8 cellular contexts compared by ENCODE assay signal in the genomic region with DNA sequence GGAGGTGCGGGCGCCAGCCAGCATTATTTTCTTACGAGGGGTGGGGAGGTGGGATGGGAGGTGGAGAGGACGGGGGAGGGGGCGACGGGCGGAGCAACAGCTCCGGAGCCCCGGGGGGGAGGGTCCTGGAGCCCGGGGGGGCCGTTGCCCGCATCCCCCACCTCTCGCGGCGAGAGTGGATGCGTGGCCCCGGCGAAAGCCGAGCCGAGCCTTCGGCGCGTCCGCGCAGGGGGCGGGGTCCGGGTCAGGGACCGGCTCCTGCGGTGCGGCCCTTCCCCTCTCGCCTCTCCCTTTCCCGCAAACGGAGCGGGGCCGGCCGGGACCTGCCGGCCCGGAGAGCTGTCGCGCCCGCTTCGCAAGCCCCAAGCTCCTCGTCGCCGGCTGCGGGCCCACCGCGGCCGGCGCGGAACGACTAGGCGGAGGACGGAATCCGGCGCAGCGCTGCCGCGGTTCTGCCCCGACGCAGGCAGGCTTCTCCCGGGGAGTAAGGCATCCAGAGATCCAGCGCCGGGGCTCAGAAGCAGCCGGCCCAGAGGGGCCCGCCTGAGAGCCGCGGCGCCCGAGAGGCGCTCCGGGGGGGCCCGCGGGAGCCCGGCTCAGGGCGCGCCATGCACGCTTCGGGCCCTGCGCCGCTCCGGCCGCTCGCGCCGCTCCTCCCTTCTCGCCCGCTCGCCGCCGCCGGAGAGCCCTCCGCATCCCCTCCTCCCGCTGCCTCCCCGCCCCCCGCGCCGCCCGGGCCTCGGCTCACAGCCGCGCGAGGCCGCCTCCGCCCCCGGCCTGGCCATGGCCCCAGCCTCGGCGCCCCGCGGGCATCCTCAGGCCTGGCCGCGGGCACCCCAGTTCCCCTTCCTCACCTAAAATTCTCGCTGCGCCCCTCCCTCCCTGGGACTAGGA. TPM values are rescaled to one million over a fixed set of nuclear protein-coding genes. Genes with fewer than 3 reads are reported as not detected.
DNase-seq lines count a peak whose midpoint lies in the region; ATAC-seq and TF ChIP-seq lines count a peak whose summit lies in the region.

No MANE protein-coding gene starts in this region.

- H4K91ac ChIP-seq in H9 (ENCODE audit: insufficient read length, low read depth, low read length): no peak overlapping the region

- no peak overlapping the region for H2BK5ac ChIP-seq in H9 (ENCODE audit: insufficient read length, low read length)

- H3K9ac ChIP-seq in H9 (ENCODE audit: extremely low read depth, insufficient read length, low read length) (no peak overlapping the region), skeletal muscle tissue (ENCODE audit: low read depth in 1 of 3, low read length in 3 of 3) (peak overlapping the region in 1 of 3 donors; percentile 70)

- H3K4me2 ChIP-seq in H9 (ENCODE audit: insufficient read depth, insufficient read length, low read length): peak overlapping the region; percentile 58

- H3K9me3 ChIP-seq in H9 (ENCODE audit: control insufficient read depth, low read depth, low read length) (no peaks in the 10 kb centered on the region), skeletal muscle tissue (ENCODE audit: control insufficient read depth in 3 of 3, low read length in 3 of 3) (no peaks in the 10 kb centered on the region)

- no peaks in the 10 kb centered on the region for H3K79me2 ChIP-seq in H9 (ENCODE audit: insufficient read depth, low read length)

- H4K5ac ChIP-seq in H9 (ENCODE audit: insufficient read length, low read depth, low read length): no peak overlapping the region

- peak overlapping the region; percentile 61 to 81 for H3K4me3 Mint-ChIP-seq in H9

- H3K4ac ChIP-seq in H9 (ENCODE audit: low read depth, low read length): no peak overlapping the region

- no peak overlapping the region for H3K23ac ChIP-seq in H9 (ENCODE audit: insufficient read length, low read depth, low read length)

- H4K20me1 ChIP-seq in H9 (ENCODE audit: control insufficient read depth, insufficient read depth, insufficient read length): no peaks in the 10 kb centered on the region

- H3K27me3 ChIP-seq in H9 (ENCODE audit: insufficient read depth, low read length): peaks cover 9% of the 10 kb centered on the region; the same call in 1 of the 2 replicates
- H3K27me3 ChIP-seq in skeletal muscle tissue (ENCODE audit: control insufficient read depth in 3 of 3, insufficient read depth in 3 of 3, low read length in 3 of 3): peaks cover 31 to 46% (median 39%) of the 10 kb centered on the region in 3 donors

- TF ChIP-seq CTCF in H9 (conservative IDR thresholded peaks at IDR 0.05): no peak
- TF ChIP-seq CTCF in astrocyte of the spinal cord (IDR thresholded peaks at IDR 0.05; ENCODE audit: low read depth, low read length): no peak

- peaks cover 9% of the 10 kb centered on the region for H3K23me2 ChIP-seq in H9 (ENCODE audit: insufficient read length, low read depth, low read length, poor library complexity, severe bottlenecking)

- H3K27ac Mint-ChIP-seq in H9: no peak overlapping the region

- no peaks in the 10 kb centered on the region for H3K36me3 ChIP-seq in skeletal muscle tissue (ENCODE audit: control insufficient read depth in 3 of 3, insufficient read depth in 3 of 3, low read length in 3 of 3)

- in situ Hi-C loops in astrocyte of the spinal cord (cut with HindIII; ENCODE audit: low sequenced_read_pairs): no loop called here

- H3K18ac ChIP-seq in H9 (ENCODE audit: insufficient read length, low read depth, low read length): no peak overlapping the region

- H3K4me1 Mint-ChIP-seq in H9: peaks cover 11 to 17% of the 10 kb centered on the region in 2 experiments

- no peaks in the 10 kb centered on the region for H3K79me1 ChIP-seq in H9 (ENCODE audit: insufficient read depth, low read depth, low read length, poor library complexity, severe bottlenecking)

- H2AFZ ChIP-seq in H9 (ENCODE audit: low read length): no peak overlapping the region

- no peak overlapping the region for H4K8ac ChIP-seq in H9 (replicated peaks; ENCODE audit: insufficient read length, low read depth, low read length)

- peaks cover 72% of the 10 kb centered on the region for H3K27me3 Mint-ChIP-seq in H9 (ENCODE audit: low read depth)

- H3K14ac ChIP-seq in H9 (ENCODE audit: insufficient read depth, low read length): no peak overlapping the region

- no peak overlapping the region for H3K27ac ChIP-seq in H9 (ENCODE audit: insufficient read length, low read depth, low read length)
- no peak overlapping the region for H3K27ac ChIP-seq in skeletal muscle tissue (ENCODE audit: low read depth, low read length)

- H3K36me3 Mint-ChIP-seq in H9 (ENCODE audit: insufficient read depth in 1 of 3, low read depth in 3 of 3): no peaks in the 10 kb centered on the region; a peak in 1 of 7 replicates

- 0 out of 5 replicates have a peak, but pooled peaks cover 0 to 2% of the 10 kb centered on the region in 2 experiments for H3K9me3 Mint-ChIP-seq in H9

- H2BK12ac ChIP-seq in H9 (ENCODE audit: insufficient read length, low read depth, low read length): no peak overlapping the region

- H2BK15ac ChIP-seq in H9 (ENCODE audit: low read depth, low read length): no peak overlapping the region

- DNase-seq in Ammon's horn (ENCODE audit: low spot score) (peak; percentile 68), H9 (peak; percentile 52), astrocyte of the spinal cord (ENCODE audit: low read depth, low spot score) (peak; percentile 9), iris pigment epithelial cell (ENCODE audit: low read depth) (peak; percentile 44), DMS153 treated with DMSO at 0.1 percent for 48 hours (lab: John Stamatoyannopoulos, UW; ENCODE audit: unreplicated experiment) (no peak)

- H2BK120ac ChIP-seq in H9 (ENCODE audit: low read depth, low read length, poor library complexity, severe bottlenecking): no peak overlapping the region

- no peak overlapping the region for H3T11ph ChIP-seq in H9 (ENCODE audit: low read length)

- ATAC-seq in HG03521 (IDR thresholded peaks at IDR 0.05; ENCODE audit: unreplicated experiment) (no peak), GM18867 (IDR thresholded peaks at IDR 0.05; ENCODE audit: unreplicated experiment) (no peak)

- H2AK5ac ChIP-seq in H9 (ENCODE audit: insufficient read length, low read length): no peak overlapping the region

- H3K4me1 ChIP-seq in H9 (ENCODE audit: insufficient read depth, low read length) (no peaks in the 10 kb centered on the region), skeletal muscle tissue (ENCODE audit: control insufficient read depth in 3 of 3, insufficient read depth in 3 of 3, low read length in 3 of 3) (peaks cover 0 to 3% (median 0%) of the 10 kb centered on the region in 3 donors)

- H3K4me3 ChIP-seq in astrocyte of the spinal cord (ENCODE audit: low read depth, low read length): peak overlapping the region; percentile 35
- peak overlapping the region; percentile 30 to 61 (median 57) for H3K4me3 ChIP-seq in skeletal muscle tissue (ENCODE audit: low read length in 3 of 3)

- H3K56ac ChIP-seq in H9 (ENCODE audit: insufficient read length, low read depth, low read length): no peak overlapping the region

- H2BK20ac ChIP-seq in H9 (ENCODE audit: low read depth, low read length, poor library complexity, severe bottlenecking): no peak overlapping the region

- WGBS in H9 (ENCODE audit: extremely low coverage, insufficient read length, low lambda C conversion rate): no CpG with 5 or more reads among the region's 114 CpGs

RNA-seq across cellular contexts. Expression of a gene that starts 0.4 kb away (rescaled TPM):
- total RNA-seq in H9 (2021) (5.0 and 6.1 TPM in 2 replicates), skeletal muscle tissue (6.8 TPM)
